1 cellular context compared by ENCODE assay signal in genomic region chr17:43428524-43428923, GRCh38.
TF ChIP-seq lines count a peak whose summit lies in the region.

No MANE protein-coding gene starts in this region.

TF ChIP-seq in HCT116, 20 proteins besides CTCF, POLR2A, EP300 and RAD21 (continued from another document):
- TF ChIP-seq REST (IDR thresholded peaks at IDR 0.05; ENCODE audit: low read depth): no peak
- TF ChIP-seq ELF1 (IDR thresholded peaks at IDR 0.05; ENCODE audit: borderline replicate concordance, low read depth): no peak
- no peak for TF ChIP-seq MAX (IDR thresholded peaks at IDR 0.05)
- TF ChIP-seq FOSL1 (IDR thresholded peaks at IDR 0.05; ENCODE audit: low read depth): no peak
- no peak for TF ChIP-seq ZNF274 (IDR thresholded peaks at IDR 0.05; ENCODE audit: low read depth, low read length)
